Comparison of ENCODE assay signal across 17 cellular contexts in the genomic region with DNA sequence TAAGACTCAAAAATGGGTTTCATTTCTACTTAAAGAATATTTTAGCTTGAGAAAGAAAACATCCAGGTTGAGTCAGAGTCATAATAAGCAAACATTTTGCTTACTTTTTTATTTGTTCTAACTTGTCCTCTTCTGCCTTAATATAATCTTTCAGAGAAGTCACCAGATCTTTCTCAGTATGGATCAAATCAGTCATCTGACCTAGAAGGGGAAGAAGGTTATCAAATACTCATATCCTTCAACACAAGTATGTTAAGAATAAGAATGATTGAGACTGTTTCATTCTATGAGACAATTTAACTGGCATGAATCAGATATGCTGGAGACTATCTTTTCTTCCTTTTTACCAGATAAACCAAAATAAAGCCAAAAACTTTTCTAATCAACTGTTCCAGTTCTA. TPM values are rescaled to one million over a fixed set of nuclear protein-coding genes. Genes with fewer than 3 reads are reported as not detected.
A peak's percentile ranks its signal among the peaks of the same experiment; 100 is the strongest.
DNase-seq lines count a peak whose midpoint lies in the region; ATAC-seq and TF ChIP-seq lines count a peak whose summit lies in the region.
"Had no signal": no experiment of that assay in that cellular context is flagged by ENCODE, and none has a peak within 500 bp of the region (broad histone marks: within the 10 kb centered on the region; RNA-seq: fewer than 3 reads in every experiment).

No MANE protein-coding gene starts in this region.

- H3K4me3 Mint-ChIP-seq in T-helper 1 cell treated with Interleukin-12 subunit alpha and Interleukin-12 subunit beta and Interleukin-4 antibody, amounts not matched to agents 30 μg/mL and 1 μg/mL, for 36 hours: no peak overlapping the region
- H3K4me3 Mint-ChIP-seq: CD8-positive, alpha-beta memory T cell; HFFc6 had no signal

- H3K4me1 Mint-ChIP-seq in T-helper 1 cell treated with Interleukin-12 subunit alpha and Interleukin-12 subunit beta and Interleukin-4 antibody, amounts not matched to agents 30 μg/mL and 1 μg/mL, for 36 hours (ENCODE audit: low read depth): peaks cover 13% of the 10 kb centered on the region

- no peak overlapping the region for H3K4me3 ChIP-seq in cardiac muscle cell
- H3K4me3 ChIP-seq: BLaER1 had no signal

- peak overlapping the region; percentile 15 for H3K27ac Mint-ChIP-seq in T-helper 1 cell treated with Interleukin-12 subunit alpha and Interleukin-12 subunit beta and Interleukin-4 antibody, amounts not matched to agents 30 μg/mL and 1 μg/mL, for 36 hours
- H3K27ac Mint-ChIP-seq: CD8-positive, alpha-beta memory T cell; HFFc6 had no signal

- H3K36me3 ChIP-seq in cardiac muscle cell: peaks cover 53% of the 10 kb centered on the region

- ATAC-seq in Right ventricle myocardium superior (ENCODE audit: poor library complexity) (no peak), sciatic nerve (no peak)
- ATAC-seq: HepG2 had no signal

- H3K36me3 Mint-ChIP-seq in T-helper 1 cell treated with Interleukin-12 subunit alpha and Interleukin-12 subunit beta and Interleukin-4 antibody, amounts not matched to agents 30 μg/mL and 1 μg/mL, for 36 hours (ENCODE audit: low read depth): peaks cover 34% of the 10 kb centered on the region

- no peak for DNase-seq in T-helper 1 cell
- no peak for DNase-seq in cardiac muscle cell (ENCODE audit: low read depth in 1 of 2, low spot score in 1 of 2)
- DNase-seq in Right ventricle myocardium superior: no peak
- peak; percentile 34 for DNase-seq in dermis blood vessel endothelial cell
- DNase-seq in stimulated activated CD4-positive, alpha-beta T cell treated with anti-CD3 and anti-CD28 coated beads, Interleukin-4, amount 100 ng/mL, for 24 hours: no peak
- no peak for DNase-seq in sciatic nerve (ENCODE audit: low spot score)
- DNase-seq: AML-193; Caco-2; CD8-positive, alpha-beta memory T cell; DND-41; GDM1; HCEC 1CT; HFFc6 had no signal

- peak overlapping the region; percentile 2 for H3K27ac ChIP-seq in cardiac muscle cell
- H3K27ac ChIP-seq: 22Rv1, BLaER1 had no signal

- intact Hi-C loops in Right ventricle myocardium superior (cut with DNase I): no loop called here
- intact Hi-C loops in sciatic nerve (cut with DNase I): no loop called here

- H3K27me3 ChIP-seq in cardiac muscle cell: no peaks in the 10 kb centered on the region
- H3K27me3 ChIP-seq: BLaER1 had no signal

- TF ChIP-seq CTCF in cardiac muscle cell (IDR thresholded peaks at IDR 0.05; ENCODE audit: low read depth, low read length): no peak

- H3K9me3 Mint-ChIP-seq in T-helper 1 cell treated with Interleukin-12 subunit alpha and Interleukin-12 subunit beta and Interleukin-4 antibody, amounts not matched to agents 30 μg/mL and 1 μg/mL, for 36 hours: no peaks in the 10 kb centered on the region
- H3K9me3 Mint-ChIP-seq: CD8-positive, alpha-beta memory T cell; HFFc6 had no signal

- H3K9me3 ChIP-seq in cardiac muscle cell (ENCODE audit: low read depth): no peaks in the 10 kb centered on the region
- H3K9me3 ChIP-seq: BLaER1, Caco-2 had no signal

- peaks cover 12% of the 10 kb centered on the region for H3K4me1 ChIP-seq in cardiac muscle cell (ENCODE audit: low read depth)
- H3K4me1 ChIP-seq: Caco-2 had no signal

- no peaks in the 10 kb centered on the region for H3K27me3 Mint-ChIP-seq in T-helper 1 cell treated with Interleukin-12 subunit alpha and Interleukin-12 subunit beta and Interleukin-4 antibody, amounts not matched to agents 30 μg/mL and 1 μg/mL, for 36 hours (ENCODE audit: low read depth)
- H3K27me3 Mint-ChIP-seq: CD8-positive, alpha-beta memory T cell had no signal

RNA-seq across cellular contexts. Expression of a gene that starts 23.0 kb away (rescaled TPM):
- 92.0 and 103 TPM in 2 replicates for total RNA-seq in cardiac muscle cell
- polyA plus RNA-seq in cardiac muscle cell: 172 and 174 TPM in 2 replicates
- 79.2 TPM for total RNA-seq in Right ventricle myocardium superior
- total RNA-seq in dermis blood vessel endothelial cell: 81.7 and 97.4 TPM in 2 replicates
- 51.8 TPM for total RNA-seq in sciatic nerve

RNA-seq across cellular contexts. Expression of a gene that starts 36.6 kb away (rescaled TPM):
- 1.5 and 2.1 TPM in 2 replicates for total RNA-seq in cardiac muscle cell
- polyA plus RNA-seq in cardiac muscle cell: 1.7 and 3.1 TPM in 2 replicates
- 4.1 TPM for total RNA-seq in Right ventricle myocardium superior
- 1.0 and 2.1 TPM in 2 replicates for total RNA-seq in dermis blood vessel endothelial cell
- total RNA-seq in sciatic nerve: 2.2 TPM
